In genomic region chr7:106278695-106279094, GRCh38 we compare ENCODE assay signal across 1 cellular context.
TF ChIP-seq lines count a peak whose summit lies in the region.

No MANE protein-coding gene starts in this region.

TF ChIP-seq in endothelial cell of umbilical vein, 7 proteins besides CTCF, POLR2A, EP300 and RAD21 (continued from another document):
- TF ChIP-seq MAX (IDR thresholded peaks at IDR 0.05; ENCODE audit: insufficient read depth, insufficient read length), result no peak
- no peak for TF ChIP-seq JUN (IDR thresholded peaks at IDR 0.05; ENCODE audit: borderline replicate concordance, insufficient read depth, insufficient read length, low read depth)
- no peak for TF ChIP-seq FOS (IDR thresholded peaks at IDR 0.05; ENCODE audit: borderline replicate concordance, insufficient read depth, low read length)
- TF ChIP-seq EZH2 (IDR thresholded peaks at IDR 0.05; ENCODE audit: borderline replicate concordance, low read depth, low read length, severe bottlenecking), result no peak
- no peak for TF ChIP-seq GATA2 (IDR thresholded peaks at IDR 0.05; ENCODE audit: insufficient read depth, insufficient read length, low read depth, low read length)
